ENCODE assay signal across 9 cellular contexts in the genomic region with DNA sequence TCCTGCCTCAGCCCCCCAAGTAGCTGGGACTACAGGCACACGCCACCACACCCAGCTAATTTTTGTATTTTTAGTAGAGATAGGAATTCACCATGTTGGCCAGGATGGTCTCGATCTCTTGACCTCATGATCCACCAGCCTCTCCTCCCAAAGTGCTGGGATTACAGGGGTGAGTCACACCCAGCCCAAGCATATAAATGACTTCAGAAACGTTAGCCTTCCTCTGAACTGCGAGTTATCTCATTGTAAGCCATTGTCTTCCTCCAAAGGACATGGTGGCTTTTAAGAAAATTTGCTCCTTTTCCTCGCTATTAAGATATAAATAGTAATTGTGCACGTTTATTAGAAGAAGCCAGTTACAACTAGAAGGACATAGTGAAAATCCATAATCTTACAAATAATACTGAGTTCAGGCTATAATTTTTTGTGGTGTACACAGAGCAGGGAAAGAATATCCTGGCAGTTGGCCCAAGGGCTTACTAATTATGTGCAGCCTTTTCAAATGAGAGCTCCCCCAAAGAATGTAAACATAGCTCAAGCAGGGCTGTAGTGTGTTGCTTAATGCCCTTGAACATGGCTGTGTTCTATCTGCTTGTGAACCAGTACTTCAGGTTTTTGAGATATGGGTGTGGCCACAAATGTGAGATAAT.
DNase-seq lines count a peak whose midpoint lies in the region; ATAC-seq and TF ChIP-seq lines count a peak whose summit lies in the region.
"Had no signal": no experiment of that assay in that cellular context is flagged by ENCODE, and none has a peak within 500 bp of the region (broad histone marks: within the 10 kb centered on the region; RNA-seq: fewer than 3 reads in every experiment).

No MANE protein-coding gene starts in this region.

- no peak for TF ChIP-seq EP300 in sigmoid colon (IDR thresholded peaks at IDR 0.05)

- H3K27me3 Mint-ChIP-seq in progenitor cell of endocrine pancreas (no peaks in the 10 kb centered on the region), CD14-positive monocyte (ENCODE audit: low read depth in 3 of 3) (no peaks in the 10 kb centered on the region), GM23338 (ENCODE audit: insufficient read depth, low read depth, poor library complexity) (peaks cover 2% of the 10 kb centered on the region)

- no peaks in the 10 kb centered on the region for H3F3A ChIP-seq in GM23338 (replicated peaks; ENCODE audit: low read depth)

- H4K20me1 ChIP-seq in GM23338 (replicated peaks; ENCODE audit: insufficient read depth), result no peaks in the 10 kb centered on the region

- no peak overlapping the region for H3K27ac ChIP-seq in substantia nigra (ENCODE audit: low read depth, low read length, poor library complexity, severe bottlenecking)
- peak overlapping the region in 1 of 4 donors; percentile 34 for H3K27ac ChIP-seq in sigmoid colon
- H3K27ac ChIP-seq in GM23338 (ENCODE audit: low read depth), result no peak overlapping the region
- H3K27ac ChIP-seq: right lobe of liver had no signal

- ATAC-seq in GM23338, result no peak

- H3K4me2 ChIP-seq in GM23338, result no peak overlapping the region

- peak; percentile 66 for DNase-seq in H4 (ENCODE audit: low spot score)
- peak; percentile 64 for DNase-seq in NCI-H2196 (lab: John Stamatoyannopoulos, UW; ENCODE audit: unreplicated experiment)
- peak; percentile 43 for DNase-seq in dermis blood vessel endothelial cell
- DNase-seq in progenitor cell of endocrine pancreas (ENCODE audit: low spot score, unreplicated experiment), result no peak
- DNase-seq in substantia nigra (lab: John Stamatoyannopoulos, UW), result no peak
- no peak for DNase-seq in CD14-positive monocyte (ENCODE audit: low spot score)
- DNase-seq in sigmoid colon, result no peak
- no peak for DNase-seq in GM23338 (ENCODE audit: low spot score)
- DNase-seq: right lobe of liver had no signal

- H3K4me3 ChIP-seq in sigmoid colon (no peak overlapping the region), GM23338 (no peak overlapping the region)
- H3K4me3 ChIP-seq: right lobe of liver had no signal

- H3K9me2 ChIP-seq in GM23338 (ENCODE audit: insufficient read depth), result no peaks in the 10 kb centered on the region

- H3K4me1 ChIP-seq in sigmoid colon, result peaks cover 0 to 21% (median 16%) of the 10 kb centered on the region in 4 donors
- peaks cover 28% of the 10 kb centered on the region for H3K4me1 ChIP-seq in GM23338 (ENCODE audit: insufficient read depth)
- H3K4me1 ChIP-seq: right lobe of liver had no signal

- TF ChIP-seq POLR2A in sigmoid colon (IDR thresholded peaks at IDR 0.05), result no peak

- no peak overlapping the region for H2AFZ ChIP-seq in GM23338

- TF ChIP-seq CTCF in progenitor cell of endocrine pancreas (IDR thresholded peaks at IDR 0.05; ENCODE audit: unreplicated experiment) (no peak), CD14-positive monocyte (IDR thresholded peaks at IDR 0.05) (no peak), sigmoid colon (IDR thresholded peaks at IDR 0.05) (no peak), GM23338 (conservative IDR thresholded peaks at IDR 0.05; ENCODE audit: low read depth in 2 of 2) (no peak)

- H3K27ac Mint-ChIP-seq in progenitor cell of endocrine pancreas (peak overlapping the region; percentile 78), CD14-positive monocyte (no peak overlapping the region), GM23338 (no peak overlapping the region)

- intact Hi-C loops in CD14-positive monocyte (cut with micrococcal nuclease), result no loop called here
- intact Hi-C loops in sigmoid colon (cut with DNase I), result no loop called here

- 46 to 66% methylated on average over 6 of the region's 6 CpGs for WGBS in sigmoid colon, 2 donors

- H3K27me3 ChIP-seq in sigmoid colon (no peaks in the 10 kb centered on the region), GM23338 (ENCODE audit: insufficient read depth) (no peaks in the 10 kb centered on the region)
- H3K27me3 ChIP-seq: right lobe of liver had no signal

- no peak overlapping the region for H3K4me3 Mint-ChIP-seq in progenitor cell of endocrine pancreas (ENCODE audit: low read depth)
- no peak overlapping the region for H3K4me3 Mint-ChIP-seq in CD14-positive monocyte
- no peak overlapping the region for H3K4me3 Mint-ChIP-seq in GM23338

- H3K4me1 Mint-ChIP-seq in progenitor cell of endocrine pancreas (ENCODE audit: low read depth) (peaks cover 25% of the 10 kb centered on the region), CD14-positive monocyte (no peaks in the 10 kb centered on the region), GM23338 (peaks cover 37% of the 10 kb centered on the region)

- H3K9me3 ChIP-seq in sigmoid colon, result no peaks in the 10 kb centered on the region
- H3K9me3 ChIP-seq: right lobe of liver had no signal

- no peaks in the 10 kb centered on the region for H3K79me2 ChIP-seq in GM23338 (replicated peaks; ENCODE audit: insufficient read depth)

- H3K9me3 Mint-ChIP-seq in progenitor cell of endocrine pancreas (ENCODE audit: low read depth), result no peaks in the 10 kb centered on the region
- peaks cover 0 to 3% (median 0%) of the 10 kb centered on the region in 7 donors for H3K9me3 Mint-ChIP-seq in CD14-positive monocyte
- no peaks in the 10 kb centered on the region for H3K9me3 Mint-ChIP-seq in GM23338

- H3K36me3 ChIP-seq in sigmoid colon, result peaks cover 0 to 11% (median 0%) of the 10 kb centered on the region in 4 donors
- H3K36me3 ChIP-seq in GM23338 (ENCODE audit: insufficient read depth), result no peaks in the 10 kb centered on the region
- H3K36me3 ChIP-seq: right lobe of liver had no signal

- H3K36me3 Mint-ChIP-seq in progenitor cell of endocrine pancreas (ENCODE audit: insufficient read depth) (peaks cover 23% of the 10 kb centered on the region), CD14-positive monocyte (no peaks in the 10 kb centered on the region), GM23338 (ENCODE audit: low read depth) (no peaks in the 10 kb centered on the region)

TF ChIP-seq in GM23338, 12 proteins besides CTCF, POLR2A, EP300 and RAD21:
- no peak for TF ChIP-seq EZH2 (IDR thresholded peaks at IDR 0.05; ENCODE audit: low read depth, unreplicated experiment)
- TF ChIP-seq, protein P1, sequence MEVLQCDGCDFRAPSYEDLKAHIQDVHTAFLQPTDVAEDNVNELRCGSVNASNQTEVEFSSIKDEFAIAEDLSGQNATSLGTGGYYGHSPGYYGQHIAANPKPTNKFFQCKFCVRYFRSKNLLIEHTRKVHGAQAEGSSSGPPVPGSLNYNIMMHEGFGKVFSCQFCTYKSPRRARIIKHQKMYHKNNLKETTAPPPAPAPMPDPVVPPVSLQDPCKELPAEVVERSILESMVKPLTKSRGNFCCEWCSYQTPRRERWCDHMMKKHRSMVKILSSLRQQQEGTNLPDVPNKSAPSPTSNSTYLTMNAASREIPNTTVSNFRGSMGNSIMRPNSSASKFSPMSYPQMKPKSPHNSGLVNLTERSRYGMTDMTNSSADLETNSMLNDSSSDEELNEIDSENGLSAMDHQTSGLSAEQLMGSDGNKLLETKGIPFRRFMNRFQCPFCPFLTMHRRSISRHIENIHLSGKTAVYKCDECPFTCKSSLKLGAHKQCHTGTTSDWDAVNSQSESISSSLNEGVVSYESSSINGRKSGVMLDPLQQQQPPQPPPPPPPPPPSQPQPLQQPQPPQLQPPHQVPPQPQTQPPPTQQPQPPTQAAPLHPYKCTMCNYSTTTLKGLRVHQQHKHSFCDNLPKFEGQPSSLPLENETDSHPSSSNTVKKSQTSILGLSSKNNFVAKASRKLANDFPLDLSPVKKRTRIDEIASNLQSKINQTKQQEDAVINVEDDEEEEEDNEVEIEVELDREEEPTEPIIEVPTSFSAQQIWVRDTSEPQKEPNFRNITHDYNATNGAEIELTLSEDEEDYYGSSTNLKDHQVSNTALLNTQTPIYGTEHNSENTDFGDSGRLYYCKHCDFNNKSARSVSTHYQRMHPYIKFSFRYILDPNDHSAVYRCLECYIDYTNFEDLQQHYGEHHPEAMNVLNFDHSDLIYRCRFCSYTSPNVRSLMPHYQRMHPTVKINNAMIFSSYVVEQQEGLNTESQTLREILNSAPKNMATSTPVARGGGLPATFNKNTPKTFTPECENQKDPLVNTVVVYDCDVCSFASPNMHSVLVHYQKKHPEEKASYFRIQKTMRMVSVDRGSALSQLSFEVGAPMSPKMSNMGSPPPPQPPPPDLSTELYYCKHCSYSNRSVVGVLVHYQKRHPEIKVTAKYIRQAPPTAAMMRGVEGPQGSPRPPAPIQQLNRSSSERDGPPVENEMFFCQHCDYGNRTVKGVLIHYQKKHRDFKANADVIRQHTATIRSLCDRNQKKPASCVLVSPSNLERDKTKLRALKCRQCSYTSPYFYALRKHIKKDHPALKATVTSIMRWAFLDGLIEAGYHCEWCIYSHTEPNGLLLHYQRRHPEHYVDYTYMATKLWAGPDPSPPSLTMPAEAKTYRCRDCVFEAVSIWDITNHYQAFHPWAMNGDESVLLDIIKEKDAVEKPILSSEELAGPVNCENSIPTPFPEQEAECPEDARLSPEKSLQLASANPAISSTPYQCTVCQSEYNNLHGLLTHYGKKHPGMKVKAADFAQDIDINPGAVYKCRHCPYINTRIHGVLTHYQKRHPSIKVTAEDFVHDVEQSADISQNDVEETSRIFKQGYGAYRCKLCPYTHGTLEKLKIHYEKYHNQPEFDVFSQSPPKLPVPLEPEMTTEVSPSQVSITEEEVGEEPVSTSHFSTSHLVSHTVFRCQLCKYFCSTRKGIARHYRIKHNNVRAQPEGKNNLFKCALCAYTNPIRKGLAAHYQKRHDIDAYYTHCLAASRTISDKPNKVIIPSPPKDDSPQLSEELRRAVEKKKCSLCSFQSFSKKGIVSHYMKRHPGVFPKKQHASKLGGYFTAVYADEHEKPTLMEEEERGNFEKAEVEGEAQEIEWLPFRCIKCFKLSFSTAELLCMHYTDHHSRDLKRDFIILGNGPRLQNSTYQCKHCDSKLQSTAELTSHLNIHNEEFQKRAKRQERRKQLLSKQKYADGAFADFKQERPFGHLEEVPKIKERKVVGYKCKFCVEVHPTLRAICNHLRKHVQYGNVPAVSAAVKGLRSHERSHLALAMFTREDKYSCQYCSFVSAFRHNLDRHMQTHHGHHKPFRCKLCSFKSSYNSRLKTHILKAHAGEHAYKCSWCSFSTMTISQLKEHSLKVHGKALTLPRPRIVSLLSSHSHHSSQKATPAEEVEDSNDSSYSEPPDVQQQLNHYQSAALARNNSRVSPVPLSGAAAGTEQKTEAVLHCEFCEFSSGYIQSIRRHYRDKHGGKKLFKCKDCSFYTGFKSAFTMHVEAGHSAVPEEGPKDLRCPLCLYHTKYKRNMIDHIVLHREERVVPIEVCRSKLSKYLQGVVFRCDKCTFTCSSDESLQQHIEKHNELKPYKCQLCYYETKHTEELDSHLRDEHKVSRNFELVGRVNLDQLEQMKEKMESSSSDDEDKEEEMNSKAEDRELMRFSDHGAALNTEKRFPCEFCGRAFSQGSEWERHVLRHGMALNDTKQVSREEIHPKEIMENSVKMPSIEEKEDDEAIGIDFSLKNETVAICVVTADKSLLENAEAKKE (CRISPR knock-in tag; IDR thresholded peaks at IDR 0.05), result no peak
- no peak for TF ChIP-seq ZNF114 (CRISPR knock-in tag; IDR thresholded peaks at IDR 0.05)
- TF ChIP-seq CREB1 (CRISPR knock-in tag; IDR thresholded peaks at IDR 0.05; ENCODE audit: low read depth), result no peak
- TF ChIP-seq ZNF331 (CRISPR knock-in tag; IDR thresholded peaks at IDR 0.05; ENCODE audit: low read depth), result no peak
- no peak for TF ChIP-seq EZH2phosphoT487 (IDR thresholded peaks at IDR 0.05; ENCODE audit: unreplicated experiment)
- TF ChIP-seq STAT1 (IDR thresholded peaks at IDR 0.05; ENCODE audit: unreplicated experiment), result no peak

Comparison
In these comparisons a context has a peak if more than half of its experiments do, and no peak if none do; other contexts are left out.
1. DNase-seq: peak in H4 (single experiment), NCI-H2196 (single experiment) and dermis blood vessel endothelial cell (single experiment); none in progenitor cell of endocrine pancreas (single experiment), substantia nigra (0 of 49), CD14-positive monocyte (single experiment), sigmoid colon (single experiment) and GM23338 (single experiment).